11 cellular contexts compared by ENCODE assay signal in genomic region chr1:95384570-95384969, GRCh38.
DNase-seq lines count a peak whose midpoint lies in the region; ATAC-seq, FAIRE-seq and TF ChIP-seq lines count a peak whose summit lies in the region.
"Had no signal": no experiment of that assay in that cellular context is flagged by ENCODE, and none has a peak within 500 bp of the region (broad histone marks: within the 10 kb centered on the region; RNA-seq: fewer than 3 reads in every experiment).

No MANE protein-coding gene starts in this region.

- H4K20me1 ChIP-seq in endothelial cell of umbilical vein (replicated peaks; ENCODE audit: control insufficient read depth, extremely low read depth, insufficient read depth, low read length): no peaks in the 10 kb centered on the region

- H3K9me3 ChIP-seq in endothelial cell of umbilical vein (replicated peaks; ENCODE audit: control insufficient read depth, insufficient read depth, low read length): no peaks in the 10 kb centered on the region

- TF ChIP-seq CTCF in endothelial cell of umbilical vein (IDR thresholded peaks at IDR 0.05; ENCODE audit: extremely low read depth in 1 of 2, insufficient read depth in 1 of 2, low read depth in 1 of 2, low read length in 2 of 2): no peak

- no peaks in the 10 kb centered on the region for H3K9me1 ChIP-seq in endothelial cell of umbilical vein (replicated peaks; ENCODE audit: control insufficient read depth, extremely low read depth, insufficient read depth, low read length)

- no peak for FAIRE-seq in endothelial cell of umbilical vein (lab: Jason Lieb, UNC)

- H3K27me3 Mint-ChIP-seq in activated naive CD4-positive, alpha-beta T cell treated with anti-CD3 and anti-CD28 coated beads, Interleukin-2, amount 10 ng/mL, durations not matched to agents 7 days and 5 days: no peaks in the 10 kb centered on the region

- no peak overlapping the region for H3K9ac ChIP-seq in endothelial cell of umbilical vein (replicated peaks; ENCODE audit: extremely low read depth, insufficient read depth, low read length)

- H3K4me1 ChIP-seq in endothelial cell of umbilical vein (ENCODE audit: control insufficient read depth, extremely low read depth, insufficient read depth, low read length): no peaks in the 10 kb centered on the region

- H3K36me3 ChIP-seq in endothelial cell of umbilical vein (ENCODE audit: control insufficient read depth in 2 of 2, extremely low read depth in 1 of 2, insufficient read depth in 2 of 2, low read length in 2 of 2): no peaks in the 10 kb centered on the region

- no peak for ATAC-seq in HG02870 (IDR thresholded peaks at IDR 0.05; ENCODE audit: unreplicated experiment)

- POLR2A ChIA-PET in endothelial cell of umbilical vein (lab: Charles Lee): no interaction called here

- peak; percentile 58 for DNase-seq in activated naive CD4-positive, alpha-beta T cell treated with anti-CD3 and anti-CD28 coated beads, Interleukin-2, amount 10 ng/mL, durations not matched to agents 7 days and 5 days
- DNase-seq in activated naive CD4-positive, alpha-beta T cell treated with anti-CD3 and anti-CD28 coated beads, Interleukin-2, amount 50 U/mL, for 16 hours: no peak
- peak; percentile 36 for DNase-seq in NCI-H1048 (lab: John Stamatoyannopoulos, UW)
- DNase-seq in endothelial cell of umbilical vein (ENCODE audit: low read depth, low spot score): peak; percentile 9
- peak; percentile 3 to 18 for DNase-seq in stimulated activated CD8-positive, alpha-beta memory T cell treated with anti-CD3 and anti-CD28 coated beads, Interleukin-2, amount 100 ng/mL, for 48 hours (ENCODE audit: low read depth in 2 of 2)
- no peak for DNase-seq in GOT3 (lab: John Stamatoyannopoulos, UW)
- no peak for DNase-seq in inferior parietal cortex (ENCODE audit: extremely low spot score)
- DNase-seq: effector memory CD4-positive, alpha-beta T cell; occipital lobe had no signal

- H3K36me3 Mint-ChIP-seq in activated naive CD4-positive, alpha-beta T cell treated with anti-CD3 and anti-CD28 coated beads, Interleukin-2, amount 10 ng/mL, durations not matched to agents 7 days and 5 days: no peaks in the 10 kb centered on the region

- H3K4me1 Mint-ChIP-seq in activated naive CD4-positive, alpha-beta T cell treated with anti-CD3 and anti-CD28 coated beads, Interleukin-2, amount 10 ng/mL, durations not matched to agents 7 days and 5 days: no peaks in the 10 kb centered on the region

- H3K4me3 ChIP-seq in endothelial cell of umbilical vein (replicated peaks in 1 of 3; ENCODE audit: insufficient read depth in 1 of 3, low read depth in 1 of 3, low read length in 3 of 3): no peak overlapping the region

- no peaks in the 10 kb centered on the region for H3K9me3 Mint-ChIP-seq in activated naive CD4-positive, alpha-beta T cell treated with anti-CD3 and anti-CD28 coated beads, Interleukin-2, amount 10 ng/mL, durations not matched to agents 7 days and 5 days

- H2AFZ ChIP-seq in endothelial cell of umbilical vein (ENCODE audit: low read depth, low read length): no peak overlapping the region

- no peak for TF ChIP-seq POLR2A in endothelial cell of umbilical vein (IDR thresholded peaks at IDR 0.05; ENCODE audit: low read depth, low read length)

- H3K79me2 ChIP-seq in endothelial cell of umbilical vein (ENCODE audit: control insufficient read depth, insufficient read depth, low read length): no peaks in the 10 kb centered on the region

- H3K27me3 ChIP-seq in endothelial cell of umbilical vein (ENCODE audit: control insufficient read depth in 2 of 2, insufficient read depth in 2 of 2, low read length in 2 of 2): no peaks in the 10 kb centered on the region

- no peak overlapping the region for H3K27ac ChIP-seq in endothelial cell of umbilical vein (ENCODE audit: insufficient read depth, low read depth, low read length)
- H3K27ac ChIP-seq: VCaP had no signal

- BruUV-seq in endothelial cell of umbilical vein (replicated peaks; lab: Mats Ljungman, UMichigan): no TSS peak

- dilution Hi-C loops in endothelial cell of umbilical vein (cut with MboI; ENCODE audit: extremely low pct_ligation_motif_present, low sequenced_read_pairs): no loop called here

- intact Hi-C loops in endothelial cell of umbilical vein (cut with micrococcal nuclease): no loop called here

- no peak overlapping the region for H3K4me2 ChIP-seq in endothelial cell of umbilical vein (ENCODE audit: insufficient read depth, low read length)

- no peak overlapping the region for H3K27ac Mint-ChIP-seq in activated naive CD4-positive, alpha-beta T cell treated with anti-CD3 and anti-CD28 coated beads, Interleukin-2, amount 10 ng/mL, durations not matched to agents 7 days and 5 days

- H3K4me3 Mint-ChIP-seq in activated naive CD4-positive, alpha-beta T cell treated with anti-CD3 and anti-CD28 coated beads, Interleukin-2, amount 10 ng/mL, durations not matched to agents 7 days and 5 days: no peak overlapping the region

- CTCF ChIA-PET in activated naive CD4-positive, alpha-beta T cell treated with anti-CD3 and anti-CD28 coated beads, Interleukin-2, amount 10 ng/mL, durations not matched to agents 7 days and 5 days (lab: Charles Lee): interaction anchor here (0.5 kb wide), 1 partner anchor 12 kb away, joined by 3 read pairs; no protein-coding TSS in a partner anchor
- CTCF ChIA-PET in endothelial cell of umbilical vein (lab: Charles Lee): no interaction called here

TF ChIP-seq in endothelial cell of umbilical vein, 7 proteins besides CTCF, POLR2A, EP300 and RAD21:
- TF ChIP-seq POLR2AphosphoS5 (IDR thresholded peaks at IDR 0.05; ENCODE audit: insufficient read depth, low read depth, low read length): no peak
- no peak for TF ChIP-seq EZH2 (IDR thresholded peaks at IDR 0.05; ENCODE audit: borderline replicate concordance, low read depth, low read length, severe bottlenecking)
- TF ChIP-seq MYC (IDR thresholded peaks at IDR 0.05; ENCODE audit: low read depth, low read length): no peak
- no peak for TF ChIP-seq GATA2 (IDR thresholded peaks at IDR 0.05; ENCODE audit: insufficient read depth, insufficient read length, low read depth, low read length)
- no peak for TF ChIP-seq FOS (IDR thresholded peaks at IDR 0.05; ENCODE audit: borderline replicate concordance, insufficient read depth, low read length)
- no peak for TF ChIP-seq MAX (IDR thresholded peaks at IDR 0.05; ENCODE audit: insufficient read depth, insufficient read length)

Comparison
In these comparisons a context has a peak if more than half of its experiments do, and no peak if none do; other contexts are left out.
1. DNase-seq: peak in activated naive CD4-positive, alpha-beta T cell treated with anti-CD3 and anti-CD28 coated beads, Interleukin-2, amount 10 ng/mL, durations not matched to agents 7 days and 5 days (single experiment), NCI-H1048 (single experiment), endothelial cell of umbilical vein (single experiment) and stimulated activated CD8-positive, alpha-beta memory T cell treated with anti-CD3 and anti-CD28 coated beads, Interleukin-2, amount 100 ng/mL, for 48 hours (2 of 2); none in activated naive CD4-positive, alpha-beta T cell treated with anti-CD3 and anti-CD28 coated beads, Interleukin-2, amount 50 U/mL, for 16 hours (single experiment), GOT3 (single experiment) and inferior parietal cortex (single experiment).